In the genomic region with DNA sequence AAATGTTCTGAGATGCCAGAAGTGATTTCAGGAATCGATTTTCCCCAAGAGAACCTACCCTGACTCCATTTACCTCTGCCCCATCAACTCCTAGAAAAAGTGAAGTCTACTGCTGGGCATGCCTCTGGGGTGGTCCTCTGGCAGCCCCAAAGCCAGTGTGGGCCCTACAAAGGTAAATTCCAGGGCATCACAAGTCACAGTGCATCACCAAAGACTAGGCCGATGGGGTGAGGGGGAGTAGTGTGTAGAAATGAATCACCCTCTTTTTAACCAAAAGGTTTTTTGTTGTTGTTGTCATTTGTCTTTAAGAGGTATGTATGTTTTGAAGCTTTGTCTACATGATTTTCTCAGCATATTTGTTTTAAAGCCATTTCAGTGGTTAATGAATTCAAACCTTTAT, we compare ENCODE assay signal across 27 cellular contexts.
"Had no signal": no experiment of that assay in that cellular context is flagged by ENCODE, and none has a peak within 500 bp of the region (broad histone marks: within the 10 kb centered on the region; RNA-seq: fewer than 3 reads in every experiment).

No MANE protein-coding gene starts in this region.

- H3K4me3 Mint-ChIP-seq: activated CD4-positive, alpha-beta T cell treated with anti-CD3 and anti-CD28 coated beads, Interleukin-2, amount 10 ng/mL, durations not matched to agents 7 days and 5 days; dendritic cell treated with granulocyte-macrophage colony-stimulating factor and Interleukin-4, amounts not matched to agents 40 ng/mL and 50 ng/mL, for 4 days; stimulated activated naive CD8-positive, alpha-beta T cell treated with anti-CD3 and anti-CD28 coated beads, Interleukin-15, Interleukin-2, amounts not matched to agents 100 ng/mL and 50 ng/mL, for 24 hours had no signal

- H3K27ac ChIP-seq: breast epithelium, esophagus squamous epithelium, heart right ventricle, left lung, lower lobe of right lung, ovary, skin epidermis, thyroid gland, upper lobe of left lung, vagina, VCaP had no signal

- H3K27me3 Mint-ChIP-seq: activated CD4-positive, alpha-beta T cell treated with anti-CD3 and anti-CD28 coated beads, Interleukin-2, amount 10 ng/mL, durations not matched to agents 7 days and 5 days; dendritic cell treated with granulocyte-macrophage colony-stimulating factor and Interleukin-4, amounts not matched to agents 40 ng/mL and 50 ng/mL, for 4 days; progenitor cell of endocrine pancreas; stimulated activated naive CD8-positive, alpha-beta T cell treated with anti-CD3 and anti-CD28 coated beads, Interleukin-15, Interleukin-2, amounts not matched to agents 100 ng/mL and 50 ng/mL, for 24 hours had no signal

- H3K9me3 ChIP-seq: esophagus squamous epithelium, left lung, lower lobe of right lung, mucosa of descending colon, ovary, thyroid gland, upper lobe of left lung, vagina had no signal

- H3K27ac Mint-ChIP-seq: activated CD4-positive, alpha-beta T cell treated with anti-CD3 and anti-CD28 coated beads, Interleukin-2, amount 10 ng/mL, durations not matched to agents 7 days and 5 days; activated naive CD4-positive, alpha-beta T cell treated with anti-CD3 and anti-CD28 coated beads, Interleukin-2, amount 50 U/mL, for 72 hours; dendritic cell treated with granulocyte-macrophage colony-stimulating factor and Interleukin-4, amounts not matched to agents 40 ng/mL and 50 ng/mL, for 4 days; progenitor cell of endocrine pancreas; stimulated activated naive CD8-positive, alpha-beta T cell treated with anti-CD3 and anti-CD28 coated beads, Interleukin-15, Interleukin-2, amounts not matched to agents 100 ng/mL and 50 ng/mL, for 24 hours had no signal

- H3K4me1 ChIP-seq: breast epithelium, esophagus squamous epithelium, left lung, lower lobe of right lung, thyroid gland, upper lobe of left lung, vagina had no signal

- H3K27me3 ChIP-seq: breast epithelium, esophagus squamous epithelium, heart right ventricle, left lung, ovary, thyroid gland, upper lobe of left lung, vagina had no signal

- ATAC-seq: activated naive CD4-positive, alpha-beta T cell treated with anti-CD3 and anti-CD28 coated beads, Interleukin-2, amount 50 U/mL, for 72 hours; heart right ventricle; left lung; lower lobe of right lung; mucosa of descending colon; sciatic nerve had no signal

- DNase-seq: activated CD4-positive, alpha-beta T cell treated with anti-CD3 and anti-CD28 coated beads, Interleukin-2, amount 10 ng/mL, durations not matched to agents 7 days and 5 days; activated gamma-delta T cell treated with Interleukin-2 at 50 U/mL for 16 hours; central memory CD4-positive, alpha-beta T cell; esophagus squamous epithelium; foreskin melanocyte; heart right ventricle; left lung; lower lobe of right lung; mesendoderm; mucosa of descending colon; ovary; retina; stimulated activated CD4-positive, alpha-beta T cell treated with anti-CD3 and anti-CD28 coated beads, Interleukin-12 subunit alpha, Interleukin-12 subunit beta, amount 100 ng/mL, for 4 hours; stimulated activated CD4-positive, alpha-beta T cell treated with anti-CD3 and anti-CD28 coated beads, Interleukin-4, amount 100 ng/mL, for 1 hour; substantia nigra; T-helper 9 cell; thyroid gland; upper lobe of left lung had no signal

- H3K36me3 ChIP-seq: breast epithelium, esophagus squamous epithelium, left lung, lower lobe of right lung, ovary, thyroid gland, upper lobe of left lung, vagina had no signal

- H3K4me3 ChIP-seq: breast epithelium, esophagus squamous epithelium, heart right ventricle, left lung, lower lobe of right lung, mucosa of descending colon, ovary, skin epidermis, thyroid gland, upper lobe of left lung, vagina had no signal
